9 cellular contexts compared by ENCODE assay signal in genomic region chr4:4385729-4386295, GRCh38. TPM values are rescaled to one million over a fixed set of nuclear protein-coding genes. Genes with fewer than 3 reads are reported as not detected.
A peak's percentile ranks its signal among the peaks of the same experiment; 100 is the strongest.
DNase-seq lines count a peak whose midpoint lies in the region; ATAC-seq and TF ChIP-seq lines count a peak whose summit lies in the region.
"Had no signal": no experiment of that assay in that cellular context is flagged by ENCODE, and none has a peak within 500 bp of the region (broad histone marks: within the 10 kb centered on the region; RNA-seq: fewer than 3 reads in every experiment).

No MANE protein-coding gene starts in this region.

- peaks cover 73% of the 10 kb centered on the region for H3K27me3 Mint-ChIP-seq in endodermal cell (ENCODE audit: insufficient read depth)

- peaks cover 7% of the 10 kb centered on the region for H3K4me1 Mint-ChIP-seq in endodermal cell

- H3K4me1 ChIP-seq in DND-41 (ENCODE audit: insufficient read depth, low read length): peaks cover 28% of the 10 kb centered on the region
- peaks cover 0 to 32% (median 6%) of the 10 kb centered on the region in 4 donors for H3K4me1 ChIP-seq in Peyer's patch
- H3K4me1 ChIP-seq in endodermal cell (ENCODE audit: control insufficient read depth, insufficient read depth, low read length): peaks cover 5% of the 10 kb centered on the region
- H3K4me1 ChIP-seq in ovary (ENCODE audit: insufficient read depth): peaks cover 5% of the 10 kb centered on the region
- H3K4me1 ChIP-seq in thyroid gland: peaks cover 7 to 18% of the 10 kb centered on the region in 2 donors

- H3K36me3 ChIP-seq in DND-41 (ENCODE audit: insufficient read depth, low read length): no peaks in the 10 kb centered on the region; the same call in 1 of the 2 replicates
- no peaks in the 10 kb centered on the region for H3K36me3 ChIP-seq in Peyer's patch
- H3K36me3 ChIP-seq in endodermal cell (ENCODE audit: control insufficient read depth, insufficient read depth, low read length): no peaks in the 10 kb centered on the region
- H3K36me3 ChIP-seq in ovary: no peaks in the 10 kb centered on the region
- H3K36me3 ChIP-seq in brain microvascular endothelial cell (replicated peaks): no peaks in the 10 kb centered on the region
- H3K36me3 ChIP-seq in thyroid gland: no peaks in the 10 kb centered on the region

- H3K9ac ChIP-seq in DND-41 (ENCODE audit: low read depth, low read length) (peak overlapping the region; percentile 71), endodermal cell (ENCODE audit: extremely low read depth, low read length, poor library complexity, severe bottlenecking) (no peak overlapping the region)

- no peaks in the 10 kb centered on the region for H3K36me3 Mint-ChIP-seq in endodermal cell (ENCODE audit: low read depth)

- H3K9me3 Mint-ChIP-seq in endodermal cell: no peaks in the 10 kb centered on the region
- H3K9me3 Mint-ChIP-seq: dendritic cell treated with granulocyte-macrophage colony-stimulating factor and Interleukin-4, amounts not matched to agents 40 ng/mL and 50 ng/mL, for 4 days had no signal

- H3K79me2 ChIP-seq in DND-41 (ENCODE audit: insufficient read depth, low read length): no peaks in the 10 kb centered on the region

- intact Hi-C loops in ovary (cut with DNase I): loop anchor here in 1 of 4 donors (5.0 kb wide), 1 partner anchor 44 kb away; no protein-coding TSS in a partner anchor
- intact Hi-C loops in thyroid gland (cut with DNase I): no loop called here

- H3K9me3 ChIP-seq in DND-41 (ENCODE audit: insufficient read depth, low read length, severe bottlenecking) (no peaks in the 10 kb centered on the region), Peyer's patch (no peaks in the 10 kb centered on the region), endodermal cell (ENCODE audit: control insufficient read depth, low read length) (no peaks in the 10 kb centered on the region), ovary (no peaks in the 10 kb centered on the region), thyroid gland (no peaks in the 10 kb centered on the region)

- peak overlapping the region; percentile 86 for H2AFZ ChIP-seq in DND-41 (ENCODE audit: low read depth, low read length)

- no peak for DNase-seq in DND-41
- DNase-seq in Peyer's patch: no peak
- peak; percentile 58 for DNase-seq in endodermal cell
- DNase-seq in ovary: no peak
- DNase-seq in brain microvascular endothelial cell: no peak
- no peak for DNase-seq in thyroid gland
- no peak for DNase-seq in pons (ENCODE audit: low spot score)

- ATAC-seq in DND-41 (ENCODE audit: insufficient read depth, low read depth) (no peak), GM19463 (IDR thresholded peaks at IDR 0.05; ENCODE audit: unreplicated experiment) (no peak)

- H3K27me3 ChIP-seq in DND-41 (ENCODE audit: insufficient read depth, low read length, poor library complexity): peaks cover 50% of the 10 kb centered on the region
- H3K27me3 ChIP-seq in Peyer's patch: peaks cover 0 to 28% of the 10 kb centered on the region in 2 donors
- peaks cover 100% of the 10 kb centered on the region for H3K27me3 ChIP-seq in endodermal cell (ENCODE audit: control insufficient read depth, insufficient read depth, low read length, poor library complexity, severe bottlenecking)
- no peaks in the 10 kb centered on the region for H3K27me3 ChIP-seq in ovary
- peaks cover 56% of the 10 kb centered on the region for H3K27me3 ChIP-seq in brain microvascular endothelial cell (replicated peaks)
- H3K27me3 ChIP-seq in thyroid gland: peaks cover 9% of the 10 kb centered on the region

- in situ Hi-C loops in brain microvascular endothelial cell (cut with HindIII; ENCODE audit: low pct_ligation_motif_present, low sequenced_read_pairs): no loop called here

- H4K20me1 ChIP-seq in DND-41 (ENCODE audit: insufficient read depth, low read length): peaks cover 8% of the 10 kb centered on the region

- TF ChIP-seq EP300 in ovary (IDR thresholded peaks at IDR 0.05): no peak

- H3K27ac ChIP-seq in DND-41 (ENCODE audit: low read length): no peak overlapping the region
- H3K27ac ChIP-seq in Peyer's patch: no peak overlapping the region
- no peak overlapping the region for H3K27ac ChIP-seq in endodermal cell (ENCODE audit: low read depth, low read length)
- no peak overlapping the region for H3K27ac ChIP-seq in ovary
- H3K27ac ChIP-seq in brain microvascular endothelial cell: no peak overlapping the region
- no peak overlapping the region for H3K27ac ChIP-seq in thyroid gland

- H3K4me3 ChIP-seq in DND-41 (ENCODE audit: low read depth in 1 of 2, low read length in 2 of 2): peak overlapping the region; percentile 70 to 71; a peak in 3 of 4 replicates
- H3K4me3 ChIP-seq in Peyer's patch: peak overlapping the region in 3 of 4 donors; percentile 42 to 52 (median 48)
- peak overlapping the region; percentile 73 for H3K4me3 ChIP-seq in endodermal cell (ENCODE audit: low read length)
- H3K4me3 ChIP-seq in ovary: peak overlapping the region; percentile 49
- H3K4me3 ChIP-seq in brain microvascular endothelial cell (ENCODE audit: low read depth, low read length): no peak overlapping the region
- H3K4me3 ChIP-seq in thyroid gland (replicated peaks in 1 of 3): no peak overlapping the region

- no peak for TF ChIP-seq POLR2A in Peyer's patch (IDR thresholded peaks at IDR 0.05)
- TF ChIP-seq POLR2A in ovary (IDR thresholded peaks at IDR 0.05): no peak
- no peak for TF ChIP-seq POLR2A in thyroid gland (IDR thresholded peaks at IDR 0.05)

- peak overlapping the region; percentile 63 for H3K4me3 Mint-ChIP-seq in endodermal cell
- H3K4me3 Mint-ChIP-seq: dendritic cell treated with granulocyte-macrophage colony-stimulating factor and Interleukin-4, amounts not matched to agents 40 ng/mL and 50 ng/mL, for 4 days had no signal

- H3K4me2 ChIP-seq in DND-41 (ENCODE audit: insufficient read depth, low read length): peak overlapping the region; percentile 94

- TF ChIP-seq CTCF in DND-41 (IDR thresholded peaks at IDR 0.05; ENCODE audit: borderline replicate concordance, extremely low read depth, low read length, poor library complexity, severe bottlenecking) (no peak), Peyer's patch (IDR thresholded peaks at IDR 0.05) (no peak), endodermal cell (conservative IDR thresholded peaks at IDR 0.05) (no peak), ovary (IDR thresholded peaks at IDR 0.05) (no peak), brain microvascular endothelial cell (IDR thresholded peaks at IDR 0.05; ENCODE audit: low read depth, low read length, missing control alignments) (no peak), thyroid gland (IDR thresholded peaks at IDR 0.05) (no peak)

- H3K27ac Mint-ChIP-seq in endodermal cell: no peak overlapping the region
- H3K27ac Mint-ChIP-seq: dendritic cell treated with granulocyte-macrophage colony-stimulating factor and Interleukin-4, amounts not matched to agents 40 ng/mL and 50 ng/mL, for 4 days had no signal

- WGBS in endodermal cell (ENCODE audit: insufficient coverage in 1 of 2, insufficient read length in 1 of 2), 2 experiments: 9% methylated on average over 8 to 38 of the region's 38 CpGs
- 1 to 2% (median 1%) methylated on average over 25 to 38 of the region's 38 CpGs for WGBS in ovary, 3 donors
- 6 to 8% methylated on average over 14 to 16 of the region's 38 CpGs for WGBS in thyroid gland, 2 donors

RNA-seq across cellular contexts. Expression of gene NSG1, which starts 1.1 kb away (rescaled TPM):
- total RNA-seq in Peyer's patch: 10 to 100 TPM in 1 of 4 donors, 1 to 10 TPM in 3; 2.0 to 13.2 (median 3.7) TPM
- total RNA-seq in endodermal cell: 1 to 10 TPM; 1.8 to 6.0 TPM
- 18.1 TPM for polyA plus RNA-seq in endodermal cell (2013, experiment 1 of 2)
- polyA plus RNA-seq in endodermal cell (2013, experiment 2 of 2): 14.0 TPM
- total RNA-seq in ovary: 100 to 1,000 TPM in 1 of 7 donors, 10 to 100 TPM in 5, 1 to 10 TPM in 1; 9.9 to 103 (median 39.6) TPM
- polyA plus RNA-seq in ovary: 10 to 100 TPM; 38.3 to 81.9 TPM
- total RNA-seq in thyroid gland: under 1 TPM in 2 of 4 donors, not detected in 2; 0.40 to 0.44 TPM

Comparison
In these comparisons a context has a peak if more than half of its experiments do, and no peak if none do; other contexts are left out.
1. H3K4me3 ChIP-seq: peak in DND-41 (2 of 2), Peyer's patch (3 of 4), endodermal cell (single experiment) and ovary (single experiment); none in brain microvascular endothelial cell (single experiment) and thyroid gland (0 of 3).